1 cellular context compared by ENCODE assay signal in the genomic region with DNA sequence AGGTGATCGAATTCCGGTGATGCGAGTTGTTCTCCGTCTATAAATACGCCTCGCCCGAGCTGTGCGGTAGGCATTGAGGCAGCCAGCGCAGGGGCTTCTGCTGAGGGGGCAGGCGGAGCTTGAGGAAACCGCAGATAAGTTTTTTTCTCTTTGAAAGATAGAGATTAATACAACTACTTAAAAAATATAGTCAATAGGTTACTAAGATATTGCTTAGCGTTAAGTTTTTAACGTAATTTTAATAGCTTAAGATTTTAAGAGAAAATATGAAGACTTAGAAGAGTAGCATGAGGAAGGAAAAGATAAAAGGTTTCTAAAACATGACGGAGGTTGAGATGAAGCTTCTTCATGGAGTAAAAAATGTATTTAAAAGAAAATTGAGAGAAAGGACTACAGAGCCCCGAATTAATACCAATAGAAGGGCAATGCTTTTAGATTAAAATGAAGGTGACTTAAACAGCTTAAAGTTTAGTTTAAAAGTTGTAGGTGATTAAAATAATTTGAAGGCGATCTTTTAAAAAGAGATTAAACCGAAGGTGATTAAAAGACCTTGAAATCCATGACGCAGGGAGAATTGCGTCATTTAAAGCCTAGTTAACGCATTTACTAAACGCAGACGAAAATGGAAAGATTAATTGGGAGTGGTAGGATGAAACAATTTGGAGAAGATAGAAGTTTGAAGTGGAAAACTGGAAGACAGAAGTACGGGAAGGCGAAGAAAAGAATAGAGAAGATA.
TF ChIP-seq lines count a peak whose summit lies in the region.

A gene (plus strand): TSS at position 69 of the 736 bp plus-strand sequence.

TF ChIP-seq in K562, 482 proteins besides CTCF, POLR2A, EP300 and RAD21 (continued from another document and continues in another):
- TF ChIP-seq, protein P1, sequence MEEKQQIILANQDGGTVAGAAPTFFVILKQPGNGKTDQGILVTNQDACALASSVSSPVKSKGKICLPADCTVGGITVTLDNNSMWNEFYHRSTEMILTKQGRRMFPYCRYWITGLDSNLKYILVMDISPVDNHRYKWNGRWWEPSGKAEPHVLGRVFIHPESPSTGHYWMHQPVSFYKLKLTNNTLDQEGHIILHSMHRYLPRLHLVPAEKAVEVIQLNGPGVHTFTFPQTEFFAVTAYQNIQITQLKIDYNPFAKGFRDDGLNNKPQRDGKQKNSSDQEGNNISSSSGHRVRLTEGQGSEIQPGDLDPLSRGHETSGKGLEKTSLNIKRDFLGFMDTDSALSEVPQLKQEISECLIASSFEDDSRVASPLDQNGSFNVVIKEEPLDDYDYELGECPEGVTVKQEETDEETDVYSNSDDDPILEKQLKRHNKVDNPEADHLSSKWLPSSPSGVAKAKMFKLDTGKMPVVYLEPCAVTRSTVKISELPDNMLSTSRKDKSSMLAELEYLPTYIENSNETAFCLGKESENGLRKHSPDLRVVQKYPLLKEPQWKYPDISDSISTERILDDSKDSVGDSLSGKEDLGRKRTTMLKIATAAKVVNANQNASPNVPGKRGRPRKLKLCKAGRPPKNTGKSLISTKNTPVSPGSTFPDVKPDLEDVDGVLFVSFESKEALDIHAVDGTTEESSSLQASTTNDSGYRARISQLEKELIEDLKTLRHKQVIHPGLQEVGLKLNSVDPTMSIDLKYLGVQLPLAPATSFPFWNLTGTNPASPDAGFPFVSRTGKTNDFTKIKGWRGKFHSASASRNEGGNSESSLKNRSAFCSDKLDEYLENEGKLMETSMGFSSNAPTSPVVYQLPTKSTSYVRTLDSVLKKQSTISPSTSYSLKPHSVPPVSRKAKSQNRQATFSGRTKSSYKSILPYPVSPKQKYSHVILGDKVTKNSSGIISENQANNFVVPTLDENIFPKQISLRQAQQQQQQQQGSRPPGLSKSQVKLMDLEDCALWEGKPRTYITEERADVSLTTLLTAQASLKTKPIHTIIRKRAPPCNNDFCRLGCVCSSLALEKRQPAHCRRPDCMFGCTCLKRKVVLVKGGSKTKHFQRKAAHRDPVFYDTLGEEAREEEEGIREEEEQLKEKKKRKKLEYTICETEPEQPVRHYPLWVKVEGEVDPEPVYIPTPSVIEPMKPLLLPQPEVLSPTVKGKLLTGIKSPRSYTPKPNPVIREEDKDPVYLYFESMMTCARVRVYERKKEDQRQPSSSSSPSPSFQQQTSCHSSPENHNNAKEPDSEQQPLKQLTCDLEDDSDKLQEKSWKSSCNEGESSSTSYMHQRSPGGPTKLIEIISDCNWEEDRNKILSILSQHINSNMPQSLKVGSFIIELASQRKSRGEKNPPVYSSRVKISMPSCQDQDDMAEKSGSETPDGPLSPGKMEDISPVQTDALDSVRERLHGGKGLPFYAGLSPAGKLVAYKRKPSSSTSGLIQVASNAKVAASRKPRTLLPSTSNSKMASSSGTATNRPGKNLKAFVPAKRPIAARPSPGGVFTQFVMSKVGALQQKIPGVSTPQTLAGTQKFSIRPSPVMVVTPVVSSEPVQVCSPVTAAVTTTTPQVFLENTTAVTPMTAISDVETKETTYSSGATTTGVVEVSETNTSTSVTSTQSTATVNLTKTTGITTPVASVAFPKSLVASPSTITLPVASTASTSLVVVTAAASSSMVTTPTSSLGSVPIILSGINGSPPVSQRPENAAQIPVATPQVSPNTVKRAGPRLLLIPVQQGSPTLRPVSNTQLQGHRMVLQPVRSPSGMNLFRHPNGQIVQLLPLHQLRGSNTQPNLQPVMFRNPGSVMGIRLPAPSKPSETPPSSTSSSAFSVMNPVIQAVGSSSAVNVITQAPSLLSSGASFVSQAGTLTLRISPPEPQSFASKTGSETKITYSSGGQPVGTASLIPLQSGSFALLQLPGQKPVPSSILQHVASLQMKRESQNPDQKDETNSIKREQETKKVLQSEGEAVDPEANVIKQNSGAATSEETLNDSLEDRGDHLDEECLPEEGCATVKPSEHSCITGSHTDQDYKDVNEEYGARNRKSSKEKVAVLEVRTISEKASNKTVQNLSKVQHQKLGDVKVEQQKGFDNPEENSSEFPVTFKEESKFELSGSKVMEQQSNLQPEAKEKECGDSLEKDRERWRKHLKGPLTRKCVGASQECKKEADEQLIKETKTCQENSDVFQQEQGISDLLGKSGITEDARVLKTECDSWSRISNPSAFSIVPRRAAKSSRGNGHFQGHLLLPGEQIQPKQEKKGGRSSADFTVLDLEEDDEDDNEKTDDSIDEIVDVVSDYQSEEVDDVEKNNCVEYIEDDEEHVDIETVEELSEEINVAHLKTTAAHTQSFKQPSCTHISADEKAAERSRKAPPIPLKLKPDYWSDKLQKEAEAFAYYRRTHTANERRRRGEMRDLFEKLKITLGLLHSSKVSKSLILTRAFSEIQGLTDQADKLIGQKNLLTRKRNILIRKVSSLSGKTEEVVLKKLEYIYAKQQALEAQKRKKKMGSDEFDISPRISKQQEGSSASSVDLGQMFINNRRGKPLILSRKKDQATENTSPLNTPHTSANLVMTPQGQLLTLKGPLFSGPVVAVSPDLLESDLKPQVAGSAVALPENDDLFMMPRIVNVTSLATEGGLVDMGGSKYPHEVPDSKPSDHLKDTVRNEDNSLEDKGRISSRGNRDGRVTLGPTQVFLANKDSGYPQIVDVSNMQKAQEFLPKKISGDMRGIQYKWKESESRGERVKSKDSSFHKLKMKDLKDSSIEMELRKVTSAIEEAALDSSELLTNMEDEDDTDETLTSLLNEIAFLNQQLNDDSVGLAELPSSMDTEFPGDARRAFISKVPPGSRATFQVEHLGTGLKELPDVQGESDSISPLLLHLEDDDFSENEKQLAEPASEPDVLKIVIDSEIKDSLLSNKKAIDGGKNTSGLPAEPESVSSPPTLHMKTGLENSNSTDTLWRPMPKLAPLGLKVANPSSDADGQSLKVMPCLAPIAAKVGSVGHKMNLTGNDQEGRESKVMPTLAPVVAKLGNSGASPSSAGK (IDR thresholded peaks at IDR 0.05): peak; percentile 40
- no peak for TF ChIP-seq ZC3H4 (CRISPR knock-in tag; IDR thresholded peaks at IDR 0.05; ENCODE audit: borderline replicate concordance)
- TF ChIP-seq NCOA2 (IDR thresholded peaks at IDR 0.05; ENCODE audit: partially characterized antibody in 2 of 2): no peak
- TF ChIP-seq, protein P2, sequence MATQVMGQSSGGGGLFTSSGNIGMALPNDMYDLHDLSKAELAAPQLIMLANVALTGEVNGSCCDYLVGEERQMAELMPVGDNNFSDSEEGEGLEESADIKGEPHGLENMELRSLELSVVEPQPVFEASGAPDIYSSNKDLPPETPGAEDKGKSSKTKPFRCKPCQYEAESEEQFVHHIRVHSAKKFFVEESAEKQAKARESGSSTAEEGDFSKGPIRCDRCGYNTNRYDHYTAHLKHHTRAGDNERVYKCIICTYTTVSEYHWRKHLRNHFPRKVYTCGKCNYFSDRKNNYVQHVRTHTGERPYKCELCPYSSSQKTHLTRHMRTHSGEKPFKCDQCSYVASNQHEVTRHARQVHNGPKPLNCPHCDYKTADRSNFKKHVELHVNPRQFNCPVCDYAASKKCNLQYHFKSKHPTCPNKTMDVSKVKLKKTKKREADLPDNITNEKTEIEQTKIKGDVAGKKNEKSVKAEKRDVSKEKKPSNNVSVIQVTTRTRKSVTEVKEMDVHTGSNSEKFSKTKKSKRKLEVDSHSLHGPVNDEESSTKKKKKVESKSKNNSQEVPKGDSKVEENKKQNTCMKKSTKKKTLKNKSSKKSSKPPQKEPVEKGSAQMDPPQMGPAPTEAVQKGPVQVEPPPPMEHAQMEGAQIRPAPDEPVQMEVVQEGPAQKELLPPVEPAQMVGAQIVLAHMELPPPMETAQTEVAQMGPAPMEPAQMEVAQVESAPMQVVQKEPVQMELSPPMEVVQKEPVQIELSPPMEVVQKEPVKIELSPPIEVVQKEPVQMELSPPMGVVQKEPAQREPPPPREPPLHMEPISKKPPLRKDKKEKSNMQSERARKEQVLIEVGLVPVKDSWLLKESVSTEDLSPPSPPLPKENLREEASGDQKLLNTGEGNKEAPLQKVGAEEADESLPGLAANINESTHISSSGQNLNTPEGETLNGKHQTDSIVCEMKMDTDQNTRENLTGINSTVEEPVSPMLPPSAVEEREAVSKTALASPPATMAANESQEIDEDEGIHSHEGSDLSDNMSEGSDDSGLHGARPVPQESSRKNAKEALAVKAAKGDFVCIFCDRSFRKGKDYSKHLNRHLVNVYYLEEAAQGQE (CRISPR knock-in tag; IDR thresholded peaks at IDR 0.05; ENCODE audit: low read depth): peak; percentile 85
- no peak for TF ChIP-seq MCM3 (IDR thresholded peaks at IDR 0.05)
- TF ChIP-seq SOX6 (IDR thresholded peaks at IDR 0.05): peak; percentile 80
- TF ChIP-seq, protein P3, sequence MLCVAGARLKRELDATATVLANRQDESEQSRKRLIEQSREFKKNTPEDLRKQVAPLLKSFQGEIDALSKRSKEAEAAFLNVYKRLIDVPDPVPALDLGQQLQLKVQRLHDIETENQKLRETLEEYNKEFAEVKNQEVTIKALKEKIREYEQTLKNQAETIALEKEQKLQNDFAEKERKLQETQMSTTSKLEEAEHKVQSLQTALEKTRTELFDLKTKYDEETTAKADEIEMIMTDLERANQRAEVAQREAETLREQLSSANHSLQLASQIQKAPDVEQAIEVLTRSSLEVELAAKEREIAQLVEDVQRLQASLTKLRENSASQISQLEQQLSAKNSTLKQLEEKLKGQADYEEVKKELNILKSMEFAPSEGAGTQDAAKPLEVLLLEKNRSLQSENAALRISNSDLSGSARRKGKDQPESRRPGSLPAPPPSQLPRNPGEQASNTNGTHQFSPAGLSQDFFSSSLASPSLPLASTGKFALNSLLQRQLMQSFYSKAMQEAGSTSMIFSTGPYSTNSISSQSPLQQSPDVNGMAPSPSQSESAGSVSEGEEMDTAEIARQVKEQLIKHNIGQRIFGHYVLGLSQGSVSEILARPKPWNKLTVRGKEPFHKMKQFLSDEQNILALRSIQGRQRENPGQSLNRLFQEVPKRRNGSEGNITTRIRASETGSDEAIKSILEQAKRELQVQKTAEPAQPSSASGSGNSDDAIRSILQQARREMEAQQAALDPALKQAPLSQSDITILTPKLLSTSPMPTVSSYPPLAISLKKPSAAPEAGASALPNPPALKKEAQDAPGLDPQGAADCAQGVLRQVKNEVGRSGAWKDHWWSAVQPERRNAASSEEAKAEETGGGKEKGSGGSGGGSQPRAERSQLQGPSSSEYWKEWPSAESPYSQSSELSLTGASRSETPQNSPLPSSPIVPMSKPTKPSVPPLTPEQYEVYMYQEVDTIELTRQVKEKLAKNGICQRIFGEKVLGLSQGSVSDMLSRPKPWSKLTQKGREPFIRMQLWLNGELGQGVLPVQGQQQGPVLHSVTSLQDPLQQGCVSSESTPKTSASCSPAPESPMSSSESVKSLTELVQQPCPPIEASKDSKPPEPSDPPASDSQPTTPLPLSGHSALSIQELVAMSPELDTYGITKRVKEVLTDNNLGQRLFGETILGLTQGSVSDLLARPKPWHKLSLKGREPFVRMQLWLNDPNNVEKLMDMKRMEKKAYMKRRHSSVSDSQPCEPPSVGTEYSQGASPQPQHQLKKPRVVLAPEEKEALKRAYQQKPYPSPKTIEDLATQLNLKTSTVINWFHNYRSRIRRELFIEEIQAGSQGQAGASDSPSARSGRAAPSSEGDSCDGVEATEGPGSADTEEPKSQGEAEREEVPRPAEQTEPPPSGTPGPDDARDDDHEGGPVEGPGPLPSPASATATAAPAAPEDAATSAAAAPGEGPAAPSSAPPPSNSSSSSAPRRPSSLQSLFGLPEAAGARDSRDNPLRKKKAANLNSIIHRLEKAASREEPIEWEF (CRISPR knock-in tag; IDR thresholded peaks at IDR 0.05): peak; percentile 75; the same call in 1 of the 2 replicates
- TF ChIP-seq NCOA1 (IDR thresholded peaks at IDR 0.05; ENCODE audit: low read depth): peak; percentile 61; the same call in 1 of the 2 replicates
- peak; percentile 99 for TF ChIP-seq ZBED1 (IDR thresholded peaks at IDR 0.05)
- TF ChIP-seq RBM39 (optimal IDR thresholded peaks at IDR 0.05; ENCODE audit: low read depth, low read length): peak; percentile 94
- peak; percentile 97 for TF ChIP-seq RFX7 (CRISPR knock-in tag; IDR thresholded peaks at IDR 0.05)
- TF ChIP-seq CREBBP (IDR thresholded peaks at IDR 0.05; ENCODE audit: low read depth, low read length): peak; percentile 37
- TF ChIP-seq ZNF134 (CRISPR knock-in tag; conservative IDR thresholded peaks at IDR 0.05): peak; percentile 72
- TF ChIP-seq, protein P4, sequence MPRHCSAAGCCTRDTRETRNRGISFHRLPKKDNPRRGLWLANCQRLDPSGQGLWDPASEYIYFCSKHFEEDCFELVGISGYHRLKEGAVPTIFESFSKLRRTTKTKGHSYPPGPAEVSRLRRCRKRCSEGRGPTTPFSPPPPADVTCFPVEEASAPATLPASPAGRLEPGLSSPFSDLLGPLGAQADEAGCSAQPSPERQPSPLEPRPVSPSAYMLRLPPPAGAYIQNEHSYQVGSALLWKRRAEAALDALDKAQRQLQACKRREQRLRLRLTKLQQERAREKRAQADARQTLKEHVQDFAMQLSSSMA (CRISPR knock-in tag; IDR thresholded peaks at IDR 0.05): peak; percentile 94
- peak in 2 of 3 experiments; percentile 81 to 82 for TF ChIP-seq YY1 (IDR thresholded peaks at IDR 0.05; ENCODE audit: borderline replicate concordance in 1 of 3, control insufficient read depth in 1 of 3, extremely low read depth in 1 of 3, insufficient read depth in 3 of 3, insufficient read length in 1 of 3, insufficient replicate concordance in 2 of 3, low read depth in 1 of 3, low read length in 2 of 3)
- TF ChIP-seq, protein P5, sequence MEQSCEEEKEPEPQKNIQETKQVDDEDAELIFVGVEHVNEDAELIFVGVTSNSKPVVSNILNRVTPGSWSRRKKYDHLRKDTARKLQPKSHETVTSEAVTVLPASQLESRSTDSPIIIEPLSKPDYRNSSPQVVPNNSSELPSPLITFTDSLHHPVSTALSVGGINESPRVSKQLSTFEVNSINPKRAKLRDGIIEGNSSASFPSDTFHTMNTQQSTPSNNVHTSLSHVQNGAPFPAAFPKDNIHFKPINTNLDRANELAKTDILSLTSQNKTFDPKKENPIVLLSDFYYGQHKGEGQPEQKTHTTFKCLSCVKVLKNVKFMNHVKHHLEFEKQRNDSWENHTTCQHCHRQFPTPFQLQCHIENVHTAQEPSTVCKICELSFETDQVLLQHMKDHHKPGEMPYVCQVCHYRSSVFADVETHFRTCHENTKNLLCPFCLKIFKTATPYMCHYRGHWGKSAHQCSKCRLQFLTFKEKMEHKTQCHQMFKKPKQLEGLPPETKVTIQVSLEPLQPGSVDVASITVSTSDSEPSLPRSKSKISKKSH (CRISPR knock-in tag; IDR thresholded peaks at IDR 0.05): peak; percentile 97
- TF ChIP-seq ZNF347 (CRISPR knock-in tag; IDR thresholded peaks at IDR 0.05; ENCODE audit: low read depth): peak; percentile 92
- TF ChIP-seq, protein P6, sequence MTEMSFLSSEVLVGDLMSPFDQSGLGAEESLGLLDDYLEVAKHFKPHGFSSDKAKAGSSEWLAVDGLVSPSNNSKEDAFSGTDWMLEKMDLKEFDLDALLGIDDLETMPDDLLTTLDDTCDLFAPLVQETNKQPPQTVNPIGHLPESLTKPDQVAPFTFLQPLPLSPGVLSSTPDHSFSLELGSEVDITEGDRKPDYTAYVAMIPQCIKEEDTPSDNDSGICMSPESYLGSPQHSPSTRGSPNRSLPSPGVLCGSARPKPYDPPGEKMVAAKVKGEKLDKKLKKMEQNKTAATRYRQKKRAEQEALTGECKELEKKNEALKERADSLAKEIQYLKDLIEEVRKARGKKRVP (CRISPR knock-in tag; IDR thresholded peaks at IDR 0.05): peak; percentile 66
- peak; percentile 93 for TF ChIP-seq LCOR (CRISPR knock-in tag; IDR thresholded peaks at IDR 0.05)
- peak; percentile 62; the same call in 1 of the 2 replicates for TF ChIP-seq KAT7 (CRISPR knock-in tag; IDR thresholded peaks at IDR 0.05; ENCODE audit: borderline replicate concordance)
- TF ChIP-seq, protein P7, sequence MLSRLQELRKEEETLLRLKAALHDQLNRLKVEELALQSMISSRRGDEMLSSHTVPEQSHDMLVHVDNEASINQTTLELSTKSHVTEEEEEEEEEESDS (CRISPR knock-in tag; IDR thresholded peaks at IDR 0.05): no peak
- no peak for TF ChIP-seq DPF2 (IDR thresholded peaks at IDR 0.05)
- no peak for TF ChIP-seq PCBP1 (IDR thresholded peaks at IDR 0.05; ENCODE audit: low read depth, low read length, poor library complexity, severe bottlenecking)
- TF ChIP-seq ZNF239 (CRISPR knock-in tag; IDR thresholded peaks at IDR 0.05): no peak
